Comparison of ENCODE assay signal across 2 cellular contexts in the genomic region with DNA sequence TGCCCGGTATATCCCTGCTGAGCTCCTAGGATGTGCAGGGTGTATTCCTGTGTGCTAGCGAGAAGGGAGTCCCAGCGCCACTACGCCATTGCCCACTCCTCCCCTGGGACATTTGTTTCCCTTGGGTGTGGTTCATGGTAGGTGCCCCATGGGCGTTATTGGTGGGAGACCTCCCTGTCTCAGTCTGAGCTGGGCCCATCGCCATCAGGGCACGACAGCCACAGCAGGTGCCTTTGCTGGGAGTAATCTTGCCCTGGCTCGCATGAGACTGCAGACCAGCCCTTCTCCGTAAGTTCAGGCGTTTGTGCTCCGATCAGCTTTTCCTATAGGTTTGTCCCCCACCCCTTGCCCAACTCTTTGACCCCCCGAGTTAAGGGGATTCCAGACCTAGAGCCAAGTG.
TF ChIP-seq lines count a peak whose summit lies in the region.

No MANE protein-coding gene starts in this region.

TF ChIP-seq in HEK293, 187 proteins besides CTCF, POLR2A, EP300 and RAD21 (continued from another document):
- TF ChIP-seq ZBTB48 (tag by site-specific recombination; IDR thresholded peaks at IDR 0.05): no peak
TF ChIP-seq in HEK293: peak in this region for 1.

TF ChIP-seq in WTC11, 78 proteins besides CTCF, POLR2A, EP300 and RAD21:
- TF ChIP-seq, protein P1, sequence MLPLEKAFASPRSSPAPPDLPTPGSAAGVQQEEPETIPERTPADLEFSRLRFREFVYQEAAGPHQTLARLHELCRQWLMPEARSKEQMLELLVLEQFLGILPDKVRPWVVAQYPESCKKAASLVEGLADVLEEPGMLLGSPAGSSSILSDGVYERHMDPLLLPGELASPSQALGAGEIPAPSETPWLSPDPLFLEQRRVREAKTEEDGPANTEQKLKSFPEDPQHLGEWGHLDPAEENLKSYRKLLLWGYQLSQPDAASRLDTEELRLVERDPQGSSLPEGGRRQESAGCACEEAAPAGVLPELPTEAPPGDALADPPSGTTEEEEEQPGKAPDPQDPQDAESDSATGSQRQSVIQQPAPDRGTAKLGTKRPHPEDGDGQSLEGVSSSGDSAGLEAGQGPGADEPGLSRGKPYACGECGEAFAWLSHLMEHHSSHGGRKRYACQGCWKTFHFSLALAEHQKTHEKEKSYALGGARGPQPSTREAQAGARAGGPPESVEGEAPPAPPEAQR (CRISPR knock-in tag; IDR thresholded peaks at IDR 0.05): no peak
- TF ChIP-seq SP1 (CRISPR knock-in tag; conservative IDR thresholded peaks at IDR 0.05): no peak
- TF ChIP-seq ZBTB21 (CRISPR knock-in tag; IDR thresholded peaks at IDR 0.05; ENCODE audit: borderline replicate concordance): no peak
- no peak for TF ChIP-seq SOX15 (CRISPR knock-in tag; IDR thresholded peaks at IDR 0.05)
- TF ChIP-seq, protein P2, sequence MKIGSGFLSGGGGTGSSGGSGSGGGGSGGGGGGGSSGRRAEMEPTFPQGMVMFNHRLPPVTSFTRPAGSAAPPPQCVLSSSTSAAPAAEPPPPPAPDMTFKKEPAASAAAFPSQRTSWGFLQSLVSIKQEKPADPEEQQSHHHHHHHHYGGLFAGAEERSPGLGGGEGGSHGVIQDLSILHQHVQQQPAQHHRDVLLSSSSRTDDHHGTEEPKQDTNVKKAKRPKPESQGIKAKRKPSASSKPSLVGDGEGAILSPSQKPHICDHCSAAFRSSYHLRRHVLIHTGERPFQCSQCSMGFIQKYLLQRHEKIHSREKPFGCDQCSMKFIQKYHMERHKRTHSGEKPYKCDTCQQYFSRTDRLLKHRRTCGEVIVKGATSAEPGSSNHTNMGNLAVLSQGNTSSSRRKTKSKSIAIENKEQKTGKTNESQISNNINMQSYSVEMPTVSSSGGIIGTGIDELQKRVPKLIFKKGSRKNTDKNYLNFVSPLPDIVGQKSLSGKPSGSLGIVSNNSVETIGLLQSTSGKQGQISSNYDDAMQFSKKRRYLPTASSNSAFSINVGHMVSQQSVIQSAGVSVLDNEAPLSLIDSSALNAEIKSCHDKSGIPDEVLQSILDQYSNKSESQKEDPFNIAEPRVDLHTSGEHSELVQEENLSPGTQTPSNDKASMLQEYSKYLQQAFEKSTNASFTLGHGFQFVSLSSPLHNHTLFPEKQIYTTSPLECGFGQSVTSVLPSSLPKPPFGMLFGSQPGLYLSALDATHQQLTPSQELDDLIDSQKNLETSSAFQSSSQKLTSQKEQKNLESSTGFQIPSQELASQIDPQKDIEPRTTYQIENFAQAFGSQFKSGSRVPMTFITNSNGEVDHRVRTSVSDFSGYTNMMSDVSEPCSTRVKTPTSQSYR (CRISPR knock-in tag; IDR thresholded peaks at IDR 0.05): no peak
- no peak for TF ChIP-seq MYBL2 (CRISPR knock-in tag; IDR thresholded peaks at IDR 0.05)
- no peak for TF ChIP-seq SMAD4 (CRISPR knock-in tag; IDR thresholded peaks at IDR 0.05)
- TF ChIP-seq, protein P3, sequence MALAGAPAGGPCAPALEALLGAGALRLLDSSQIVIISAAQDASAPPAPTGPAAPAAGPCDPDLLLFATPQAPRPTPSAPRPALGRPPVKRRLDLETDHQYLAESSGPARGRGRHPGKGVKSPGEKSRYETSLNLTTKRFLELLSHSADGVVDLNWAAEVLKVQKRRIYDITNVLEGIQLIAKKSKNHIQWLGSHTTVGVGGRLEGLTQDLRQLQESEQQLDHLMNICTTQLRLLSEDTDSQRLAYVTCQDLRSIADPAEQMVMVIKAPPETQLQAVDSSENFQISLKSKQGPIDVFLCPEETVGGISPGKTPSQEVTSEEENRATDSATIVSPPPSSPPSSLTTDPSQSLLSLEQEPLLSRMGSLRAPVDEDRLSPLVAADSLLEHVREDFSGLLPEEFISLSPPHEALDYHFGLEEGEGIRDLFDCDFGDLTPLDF (CRISPR knock-in tag; IDR thresholded peaks at IDR 0.05): no peak
- no peak for TF ChIP-seq PRRX2 (CRISPR knock-in tag; IDR thresholded peaks at IDR 0.05)
- no peak for TF ChIP-seq FOXK1 (CRISPR knock-in tag; IDR thresholded peaks at IDR 0.05)
- no peak for TF ChIP-seq FOXJ3 (CRISPR knock-in tag; IDR thresholded peaks at IDR 0.05; ENCODE audit: borderline replicate concordance)
- TF ChIP-seq, protein P4, sequence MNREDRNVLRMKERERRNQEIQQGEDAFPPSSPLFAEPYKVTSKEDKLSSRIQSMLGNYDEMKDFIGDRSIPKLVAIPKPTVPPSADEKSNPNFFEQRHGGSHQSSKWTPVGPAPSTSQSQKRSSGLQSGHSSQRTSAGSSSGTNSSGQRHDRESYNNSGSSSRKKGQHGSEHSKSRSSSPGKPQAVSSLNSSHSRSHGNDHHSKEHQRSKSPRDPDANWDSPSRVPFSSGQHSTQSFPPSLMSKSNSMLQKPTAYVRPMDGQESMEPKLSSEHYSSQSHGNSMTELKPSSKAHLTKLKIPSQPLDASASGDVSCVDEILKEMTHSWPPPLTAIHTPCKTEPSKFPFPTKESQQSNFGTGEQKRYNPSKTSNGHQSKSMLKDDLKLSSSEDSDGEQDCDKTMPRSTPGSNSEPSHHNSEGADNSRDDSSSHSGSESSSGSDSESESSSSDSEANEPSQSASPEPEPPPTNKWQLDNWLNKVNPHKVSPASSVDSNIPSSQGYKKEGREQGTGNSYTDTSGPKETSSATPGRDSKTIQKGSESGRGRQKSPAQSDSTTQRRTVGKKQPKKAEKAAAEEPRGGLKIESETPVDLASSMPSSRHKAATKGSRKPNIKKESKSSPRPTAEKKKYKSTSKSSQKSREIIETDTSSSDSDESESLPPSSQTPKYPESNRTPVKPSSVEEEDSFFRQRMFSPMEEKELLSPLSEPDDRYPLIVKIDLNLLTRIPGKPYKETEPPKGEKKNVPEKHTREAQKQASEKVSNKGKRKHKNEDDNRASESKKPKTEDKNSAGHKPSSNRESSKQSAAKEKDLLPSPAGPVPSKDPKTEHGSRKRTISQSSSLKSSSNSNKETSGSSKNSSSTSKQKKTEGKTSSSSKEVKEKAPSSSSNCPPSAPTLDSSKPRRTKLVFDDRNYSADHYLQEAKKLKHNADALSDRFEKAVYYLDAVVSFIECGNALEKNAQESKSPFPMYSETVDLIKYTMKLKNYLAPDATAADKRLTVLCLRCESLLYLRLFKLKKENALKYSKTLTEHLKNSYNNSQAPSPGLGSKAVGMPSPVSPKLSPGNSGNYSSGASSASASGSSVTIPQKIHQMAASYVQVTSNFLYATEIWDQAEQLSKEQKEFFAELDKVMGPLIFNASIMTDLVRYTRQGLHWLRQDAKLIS (CRISPR knock-in tag; IDR thresholded peaks at IDR 0.05; ENCODE audit: borderline replicate concordance): no peak
- TF ChIP-seq, protein P5, sequence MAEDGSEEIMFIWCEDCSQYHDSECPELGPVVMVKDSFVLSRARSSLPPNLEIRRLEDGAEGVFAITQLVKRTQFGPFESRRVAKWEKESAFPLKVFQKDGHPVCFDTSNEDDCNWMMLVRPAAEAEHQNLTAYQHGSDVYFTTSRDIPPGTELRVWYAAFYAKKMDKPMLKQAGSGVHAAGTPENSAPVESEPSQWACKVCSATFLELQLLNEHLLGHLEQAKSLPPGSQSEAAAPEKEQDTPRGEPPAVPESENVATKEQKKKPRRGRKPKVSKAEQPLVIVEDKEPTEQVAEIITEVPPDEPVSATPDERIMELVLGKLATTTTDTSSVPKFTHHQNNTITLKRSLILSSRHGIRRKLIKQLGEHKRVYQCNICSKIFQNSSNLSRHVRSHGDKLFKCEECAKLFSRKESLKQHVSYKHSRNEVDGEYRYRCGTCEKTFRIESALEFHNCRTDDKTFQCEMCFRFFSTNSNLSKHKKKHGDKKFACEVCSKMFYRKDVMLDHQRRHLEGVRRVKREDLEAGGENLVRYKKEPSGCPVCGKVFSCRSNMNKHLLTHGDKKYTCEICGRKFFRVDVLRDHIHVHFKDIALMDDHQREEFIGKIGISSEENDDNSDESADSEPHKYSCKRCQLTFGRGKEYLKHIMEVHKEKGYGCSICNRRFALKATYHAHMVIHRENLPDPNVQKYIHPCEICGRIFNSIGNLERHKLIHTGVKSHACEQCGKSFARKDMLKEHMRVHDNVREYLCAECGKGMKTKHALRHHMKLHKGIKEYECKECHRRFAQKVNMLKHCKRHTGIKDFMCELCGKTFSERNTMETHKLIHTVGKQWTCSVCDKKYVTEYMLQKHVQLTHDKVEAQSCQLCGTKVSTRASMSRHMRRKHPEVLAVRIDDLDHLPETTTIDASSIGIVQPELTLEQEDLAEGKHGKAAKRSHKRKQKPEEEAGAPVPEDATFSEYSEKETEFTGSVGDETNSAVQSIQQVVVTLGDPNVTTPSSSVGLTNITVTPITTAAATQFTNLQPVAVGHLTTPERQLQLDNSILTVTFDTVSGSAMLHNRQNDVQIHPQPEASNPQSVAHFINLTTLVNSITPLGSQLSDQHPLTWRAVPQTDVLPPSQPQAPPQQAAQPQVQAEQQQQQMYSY (CRISPR knock-in tag; IDR thresholded peaks at IDR 0.05): no peak
- no peak for TF ChIP-seq NFE2L1 (CRISPR knock-in tag; IDR thresholded peaks at IDR 0.05)
- TF ChIP-seq, protein P6, sequence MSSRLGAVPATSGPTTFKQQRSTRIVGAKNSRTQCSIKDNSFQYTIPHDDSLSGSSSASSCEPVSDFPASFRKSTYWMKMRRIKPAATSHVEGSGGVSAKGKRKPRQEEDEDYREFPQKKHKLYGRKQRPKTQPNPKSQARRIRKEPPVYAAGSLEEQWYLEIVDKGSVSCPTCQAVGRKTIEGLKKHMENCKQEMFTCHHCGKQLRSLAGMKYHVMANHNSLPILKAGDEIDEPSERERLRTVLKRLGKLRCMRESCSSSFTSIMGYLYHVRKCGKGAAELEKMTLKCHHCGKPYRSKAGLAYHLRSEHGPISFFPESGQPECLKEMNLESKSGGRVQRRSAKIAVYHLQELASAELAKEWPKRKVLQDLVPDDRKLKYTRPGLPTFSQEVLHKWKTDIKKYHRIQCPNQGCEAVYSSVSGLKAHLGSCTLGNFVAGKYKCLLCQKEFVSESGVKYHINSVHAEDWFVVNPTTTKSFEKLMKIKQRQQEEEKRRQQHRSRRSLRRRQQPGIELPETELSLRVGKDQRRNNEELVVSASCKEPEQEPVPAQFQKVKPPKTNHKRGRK (CRISPR knock-in tag; IDR thresholded peaks at IDR 0.05; ENCODE audit: borderline replicate concordance): no peak
- no peak for TF ChIP-seq TCF7 (CRISPR knock-in tag; IDR thresholded peaks at IDR 0.05; ENCODE audit: low read depth)
